17 cellular contexts compared by ENCODE assay signal in genomic region chr4:121053601-121054143, GRCh38. TPM values are rescaled to one million over a fixed set of nuclear protein-coding genes. Genes with fewer than 3 reads are reported as not detected.
DNase-seq lines count a peak whose midpoint lies in the region; ATAC-seq and TF ChIP-seq lines count a peak whose summit lies in the region.
"Had no signal": no experiment of that assay in that cellular context is flagged by ENCODE, and none has a peak within 500 bp of the region (broad histone marks: within the 10 kb centered on the region; RNA-seq: fewer than 3 reads in every experiment).

No MANE protein-coding gene starts in this region.

- no peaks in the 10 kb centered on the region for H3K9me2 ChIP-seq in OCI-LY7 (ENCODE audit: insufficient read depth, low read length)

- no peak overlapping the region for H3K4me2 ChIP-seq in OCI-LY7 (ENCODE audit: low read length)

- no peak overlapping the region for H2AFZ ChIP-seq in OCI-LY7 (ENCODE audit: low read length)

- no TSS peak for BruUV-seq in OCI-LY7 (replicated peaks; lab: Mats Ljungman, UMichigan)

- H4K20me1 ChIP-seq in OCI-LY7 (ENCODE audit: insufficient read depth, low read length), result no peaks in the 10 kb centered on the region

- POLR2A ChIA-PET in BJ (lab: Charles Lee), result interaction anchor here (0.6 kb wide), 1 partner anchor 371 kb away, joined by 3 read pairs; no protein-coding TSS in a partner anchor
- POLR2A ChIA-PET in OCI-LY7 (lab: Charles Lee), result no interaction called here

- H3K79me2 ChIP-seq in OCI-LY7 (ENCODE audit: insufficient read depth, low read depth, low read length), result no peaks in the 10 kb centered on the region

- TF ChIP-seq CTCF in BJ (IDR thresholded peaks at IDR 0.05; ENCODE audit: insufficient read depth, low read depth, low read length) (no peak), astrocyte of the cerebellum (IDR thresholded peaks at IDR 0.05; ENCODE audit: low read depth, low read length, missing control alignments) (no peak), OCI-LY7 (conservative IDR thresholded peaks at IDR 0.05; ENCODE audit: low read length) (no peak)

- H3K27ac ChIP-seq in OCI-LY7 (ENCODE audit: low read depth, low read length, poor library complexity, severe bottlenecking), result no peak overlapping the region
- H3K27ac ChIP-seq: pancreas, thoracic aorta had no signal

- H3K4me3 ChIP-seq in BJ (ENCODE audit: low read depth, low read length) (no peak overlapping the region), astrocyte of the cerebellum (ENCODE audit: low read depth, low read length) (no peak overlapping the region), OCI-LY7 (ENCODE audit: low read depth, low read length, poor library complexity, severe bottlenecking) (no peak overlapping the region)
- H3K4me3 ChIP-seq: K562, pancreas, thoracic aorta had no signal

- CTCF ChIA-PET in BJ (lab: Yijun Ruan, JAX) (interaction anchor here (1.2 kb wide), 1 partner anchor 77 kb away, joined by 3 read pairs; no protein-coding TSS in a partner anchor), OCI-LY7 (lab: Charles Lee; ENCODE audit: unreplicated experiment) (no interaction called here)

- H3K36me3 ChIP-seq in BJ (ENCODE audit: control insufficient read depth, insufficient read depth, low read length) (no peaks in the 10 kb centered on the region), OCI-LY7 (ENCODE audit: insufficient read depth, low read length) (no peaks in the 10 kb centered on the region)
- H3K36me3 ChIP-seq: pancreas, thoracic aorta had no signal

- peak; percentile 66 for ATAC-seq in HG03432 (IDR thresholded peaks at IDR 0.05; ENCODE audit: unreplicated experiment)
- ATAC-seq: K562, pancreas had no signal

- H3K4me1 ChIP-seq in OCI-LY7 (ENCODE audit: insufficient read depth, low read length, poor library complexity, severe bottlenecking), result no peaks in the 10 kb centered on the region
- H3K4me1 ChIP-seq: pancreas had no signal

- peaks cover 1% of the 10 kb centered on the region; the same call in 1 of the 2 replicates for H3K27me3 ChIP-seq in BJ (ENCODE audit: control insufficient read depth, insufficient read depth, low read length)
- H3K27me3 ChIP-seq: pancreas had no signal

- peak; percentile 10 for DNase-seq in BJ (ENCODE audit: low read depth)
- peak; percentile 39 for DNase-seq in astrocyte of the cerebellum (ENCODE audit: low read depth)
- peak; percentile 33 for DNase-seq in iris pigment epithelial cell (ENCODE audit: low read depth)
- no peak for DNase-seq in NCI-H345 (lab: John Stamatoyannopoulos, UW)
- DNase-seq in mesenteric fat pad (ENCODE audit: low spot score), result no peak
- DNase-seq in stimulated activated CD4-positive, alpha-beta T cell treated with anti-CD3 and anti-CD28 coated beads, Interleukin-4, amount 100 ng/mL, for 24 hours, result no peak
- no peak for DNase-seq in OCI-LY7 (ENCODE audit: low spot score)
- DNase-seq: AML-193, amniotic stem cell, dermis blood vessel endothelial cell, NCI-H146, NCI-H524 treated with DMSO at 0.1 percent for 48 hours, pancreas, SHP77 had no signal

- in situ Hi-C loops in astrocyte of the cerebellum (cut with HindIII; ENCODE audit: low sequenced_read_pairs), result no loop called here

- intact Hi-C loops in OCI-LY7 (cut with micrococcal nuclease; ENCODE audit: unreplicated experiment), result loop anchor here (5.0 kb wide), 1 partner anchor 336 kb away; no protein-coding TSS in a partner anchor

- no peaks in the 10 kb centered on the region for H3K9me3 ChIP-seq in OCI-LY7 (ENCODE audit: low read length)
- H3K9me3 ChIP-seq: pancreas, thoracic aorta had no signal

RNA-seq across cellular contexts. Expression of gene NDNF, which starts 18.7 kb away (rescaled TPM):
- 0.11 and 0.18 TPM in 2 replicates for polyA plus RNA-seq in BJ (2011; rRNA removed)
- 0.31 and 0.66 TPM in 2 replicates for polyA minus RNA-seq in BJ (2011; rRNA and poly(A)+ RNA removed)
- total RNA-seq in mesenteric fat pad, result 2.5 TPM
- not detected in 2 replicates for total RNA-seq in OCI-LY7 (2014; rRNA removed; shearing (Covaris generic))
- total RNA-seq in OCI-LY7 (2022), result not detected in 2 replicates
- total RNA-seq: K562 had no signal
- polyA plus RNA-seq: K562 had no signal

Comparison
In these comparisons a context has a peak if more than half of its experiments do, and no peak if none do; other contexts are left out.
1. DNase-seq: peak in BJ (single experiment), astrocyte of the cerebellum (single experiment) and iris pigment epithelial cell (single experiment); none in NCI-H345 (single experiment), mesenteric fat pad (single experiment), stimulated activated CD4-positive, alpha-beta T cell treated with anti-CD3 and anti-CD28 coated beads, Interleukin-4, amount 100 ng/mL, for 24 hours (single experiment) and OCI-LY7 (single experiment).